Comparison of ENCODE assay signal across 5 cellular contexts in genomic region chr2:111689899-111690298, GRCh38.
"Had no signal": no experiment of that assay in that cellular context is flagged by ENCODE, and none has a peak within 500 bp of the region (broad histone marks: within the 10 kb centered on the region; RNA-seq: fewer than 3 reads in every experiment).

No MANE protein-coding gene starts in this region.

- H3K4me3 Mint-ChIP-seq: GM23338, H9 had no signal

- H3K4me3 ChIP-seq: GM23338, K562 had no signal

- H3K9me3 Mint-ChIP-seq: GM23338 had no signal

- H3K4me1 Mint-ChIP-seq: GM23338 had no signal

- H2AFZ ChIP-seq: GM23338 had no signal

- DNase-seq: H9, HCEC 1CT, IMR-90 had no signal

- H3K4me2 ChIP-seq: GM23338 had no signal

- ATAC-seq: GM23338 had no signal

- H3K27ac Mint-ChIP-seq: GM23338, H9 had no signal
